17 cellular contexts compared by ENCODE assay signal in genomic region chr16:47578573-47578972, GRCh38.
DNase-seq lines count a peak whose midpoint lies in the region; ATAC-seq and TF ChIP-seq lines count a peak whose summit lies in the region.
"Had no signal": no experiment of that assay in that cellular context is flagged by ENCODE, and none has a peak within 500 bp of the region (broad histone marks: within the 10 kb centered on the region; RNA-seq: fewer than 3 reads in every experiment).

No MANE protein-coding gene starts in this region.

- no CpG with 5 or more reads among the region's 1 CpG for WGBS in trophoblast cell (ENCODE audit: extremely low coverage, insufficient coverage, insufficient read length)
- 88 to 97% (median 94%) methylated on average over 1 of the region's 1 CpG for WGBS in spleen, 5 donors

- H3K9ac ChIP-seq in trophoblast cell (ENCODE audit: low read length), result no peak overlapping the region
- H3K9ac ChIP-seq: parathyroid adenoma had no signal

- H3K9me3 ChIP-seq in PC-9 (ENCODE audit: insufficient read depth, low read depth) (no peaks in the 10 kb centered on the region), trophoblast cell (ENCODE audit: insufficient read depth, low read depth, low read length) (no peaks in the 10 kb centered on the region), spleen (no peaks in the 10 kb centered on the region)

- no peak overlapping the region for H2BK120ac ChIP-seq in trophoblast cell (ENCODE audit: insufficient read depth, low read length, poor library complexity)

- H4K20me1 ChIP-seq in PC-9 (ENCODE audit: insufficient read depth), result no peaks in the 10 kb centered on the region

- no peak overlapping the region for H2AK5ac ChIP-seq in trophoblast cell (ENCODE audit: low read length)

- H4K12ac ChIP-seq in trophoblast cell (ENCODE audit: low read depth, low read length), result no peak overlapping the region

- H2AFZ ChIP-seq in PC-9 (no peak overlapping the region), trophoblast cell (ENCODE audit: insufficient read depth, low read length, poor library complexity) (no peak overlapping the region)
- H2AFZ ChIP-seq: parathyroid adenoma had no signal

- no peaks in the 10 kb centered on the region for H3K27me3 ChIP-seq in PC-9 (ENCODE audit: insufficient read depth, low read depth)
- H3K27me3 ChIP-seq in trophoblast cell (ENCODE audit: insufficient read depth, low read length), result no peaks in the 10 kb centered on the region
- H3K27me3 ChIP-seq in spleen (replicated peaks in 1 of 7), result no peaks in the 10 kb centered on the region

- no peak for TF ChIP-seq CTCF in PC-9 (conservative IDR thresholded peaks at IDR 0.05)
- no peak for TF ChIP-seq CTCF in spleen (IDR thresholded peaks at IDR 0.05 in 8 of 11, conservative IDR thresholded peaks at IDR 0.05 in 3 of 11)

- intact Hi-C loops in PC-9 (cut with micrococcal nuclease; ENCODE audit: unreplicated experiment) (no loop called here), spleen (cut with DNase I; ENCODE audit: low total_unique reads) (no loop called here)

- CTCF ChIA-PET in PC-9 (lab: Charles Lee), result no interaction called here

- no peaks in the 10 kb centered on the region for H3K79me1 ChIP-seq in trophoblast cell (ENCODE audit: low read length)

- DNase-seq in HCEC 1CT (peak; percentile 23), PC-9 (peak in 1 of 2 experiments; percentile 57), epithelial cell of prostate (ENCODE audit: low read depth, low spot score) (peak; percentile 76), trophoblast cell (peak; percentile 31 to 65), hippocampal formation (lab: John Stamatoyannopoulos, UW) (no peak), spleen (no peak)
- DNase-seq: activated T-cell treated with anti-CD3 and anti-CD28 coated beads for 4 hours; GF-D8; islet precursor cell; MV-4-11; natural killer cell; NCI-H1930; NCI-H510A; Right ventricle myocardium superior; stimulated activated CD4-positive, alpha-beta T cell treated with anti-CD3 and anti-CD28 coated beads, Interleukin-2, amount 100 ng/mL, for 48 hours had no signal

- H4K91ac ChIP-seq in trophoblast cell (ENCODE audit: low read depth, low read length), result no peak overlapping the region

- H2BK12ac ChIP-seq in trophoblast cell (ENCODE audit: low read length), result no peak overlapping the region

- H3K9me2 ChIP-seq in PC-9 (ENCODE audit: insufficient read depth), result no peaks in the 10 kb centered on the region; the same call in 1 of the 2 replicates

- no peak overlapping the region for H3K4me3 ChIP-seq in PC-9
- H3K4me3 ChIP-seq in trophoblast cell (ENCODE audit: low read depth, low read length), result no peak overlapping the region
- no peak overlapping the region for H3K4me3 ChIP-seq in spleen

- no peaks in the 10 kb centered on the region for H3K79me2 ChIP-seq in PC-9 (ENCODE audit: low read depth)
- no peaks in the 10 kb centered on the region for H3K79me2 ChIP-seq in trophoblast cell (ENCODE audit: control insufficient read depth, insufficient read depth, low read length, poor library complexity)
- H3K79me2 ChIP-seq: parathyroid adenoma had no signal

- no peak overlapping the region for H2BK5ac ChIP-seq in trophoblast cell (ENCODE audit: low read depth, low read length, poor library complexity)

- no peak overlapping the region for H4K8ac ChIP-seq in trophoblast cell (ENCODE audit: low read depth, low read length)

- POLR2A ChIA-PET in PC-9 (lab: Charles Lee; ENCODE audit: unreplicated experiment), result no interaction called here

- H3K4me1 ChIP-seq in PC-9 (replicated peaks; ENCODE audit: insufficient read depth), result peaks cover 19% of the 10 kb centered on the region
- no peaks in the 10 kb centered on the region for H3K4me1 ChIP-seq in trophoblast cell (ENCODE audit: control insufficient read depth in 1 of 2, insufficient read depth in 2 of 2, low read length in 2 of 2)
- H3K4me1 ChIP-seq in spleen, result peaks cover 0 to 18% (median 9%) of the 10 kb centered on the region in 6 donors
- H3K4me1 ChIP-seq: parathyroid adenoma had no signal

- ATAC-seq in HG02610 (IDR thresholded peaks at IDR 0.05; ENCODE audit: unreplicated experiment), result no peak
- ATAC-seq: natural killer cell had no signal

- no peak for TF ChIP-seq POLR2A in spleen (IDR thresholded peaks at IDR 0.05)

- H3K4me2 ChIP-seq in PC-9 (no peak overlapping the region), trophoblast cell (ENCODE audit: low read length) (no peak overlapping the region)

- no peak overlapping the region for H3K18ac ChIP-seq in trophoblast cell (ENCODE audit: low read length)

- 0 out of 2 replicates have a peak overlapping the region, but pooled peaks have one; percentile 17 for H3K27ac ChIP-seq in PC-9
- H3K27ac ChIP-seq in epithelial cell of prostate, result peak overlapping the region; percentile 55
- H3K27ac ChIP-seq in trophoblast cell (ENCODE audit: low read depth, low read length), result no peak overlapping the region
- H3K27ac ChIP-seq in spleen, result no peak overlapping the region
- H3K27ac ChIP-seq: parathyroid adenoma had no signal

- no peak overlapping the region for H3K4ac ChIP-seq in trophoblast cell (ENCODE audit: low read depth, low read length)

- peaks cover 9% of the 10 kb centered on the region; the same call in 1 of the 2 replicates for H3F3A ChIP-seq in PC-9 (ENCODE audit: insufficient read depth, low read depth)

- H3K23ac ChIP-seq in trophoblast cell (ENCODE audit: low read length), result no peak overlapping the region

- no peak overlapping the region for H3K14ac ChIP-seq in trophoblast cell (ENCODE audit: low read length)

- no TSS peak for BruUV-seq in PC-9 (replicated peaks; lab: Mats Ljungman, UMichigan)

- no peaks in the 10 kb centered on the region for H3K36me3 ChIP-seq in PC-9 (ENCODE audit: low read depth)
- no peaks in the 10 kb centered on the region for H3K36me3 ChIP-seq in trophoblast cell (ENCODE audit: control insufficient read depth in 1 of 2, insufficient read depth in 2 of 2, low read length in 2 of 2)
- H3K36me3 ChIP-seq in spleen, result peaks cover 0 to 23% (median 3%) of the 10 kb centered on the region in 6 donors

Comparison
In these comparisons a context has a peak if more than half of its experiments do, and no peak if none do; other contexts are left out.
1. DNase-seq: peak in HCEC 1CT (single experiment), epithelial cell of prostate (single experiment) and trophoblast cell (2 of 2); none in hippocampal formation (0 of 2) and spleen (single experiment).
2. H3K27ac ChIP-seq: peak in PC-9 (single experiment) and epithelial cell of prostate (single experiment); none in trophoblast cell (single experiment) and spleen (0 of 8).